ENCODE assay signal across 9 cellular contexts in genomic region chr16:66427036-66427446, GRCh38. TPM values are rescaled to one million over a fixed set of nuclear protein-coding genes. Genes with fewer than 3 reads are reported as not detected.
DNase-seq lines count a peak whose midpoint lies in the region; TF ChIP-seq lines count a peak whose summit lies in the region.
"Had no signal": no experiment of that assay in that cellular context is flagged by ENCODE, and none has a peak within 500 bp of the region (broad histone marks: within the 10 kb centered on the region; RNA-seq: fewer than 3 reads in every experiment).

TSS of gene BEAN1 (plus strand) at chr16:66427295. CDS start at chr16:66437677, 10,382 bp downstream.

- H3K79me1 ChIP-seq in neuronal stem cell (ENCODE audit: low read depth, low read length) = no peaks in the 10 kb centered on the region

- no peak within 1 kb of the TSS for H3K4ac ChIP-seq in neuronal stem cell (ENCODE audit: low read length)

- H3K79me2 ChIP-seq in fibroblast of lung (ENCODE audit: control insufficient read depth, insufficient read depth, low read length) = no peaks in the 10 kb centered on the region

- H3K36me3 ChIP-seq in fibroblast of lung (ENCODE audit: control insufficient read depth, insufficient read depth, low read length) (no peaks in the 10 kb centered on the region), neuronal stem cell (replicated peaks in 1 of 2; ENCODE audit: control insufficient read depth in 2 of 2, insufficient read depth in 2 of 2, low read length in 2 of 2) (no peaks in the 10 kb centered on the region)

- H2BK12ac ChIP-seq in neuronal stem cell (ENCODE audit: low read length) = peak within 1 kb of the TSS; percentile 8

- no peak within 1 kb of the TSS for H4K91ac ChIP-seq in neuronal stem cell (ENCODE audit: low read depth, low read length, poor library complexity)

- H3K27me3 ChIP-seq in fibroblast of lung (ENCODE audit: control insufficient read depth, insufficient read depth, low read length) (peaks cover 45% of the 10 kb centered on the region), neuronal stem cell (ENCODE audit: control insufficient read depth in 3 of 3, insufficient read depth in 3 of 3, low read depth in 1 of 3, low read length in 3 of 3) (peaks cover 15 to 72% (median 50%) of the 10 kb centered on the region in 3 experiments)

- H3K27ac ChIP-seq in fibroblast of lung (ENCODE audit: insufficient read depth, low read length) = no peak within 1 kb of the TSS
- no peak within 1 kb of the TSS for H3K27ac ChIP-seq in neuronal stem cell (replicated peaks; ENCODE audit: low read length)

- peak within 1 kb of the TSS; percentile 40 for H2AK5ac ChIP-seq in neuronal stem cell (ENCODE audit: low read depth, low read length)

- DNase-seq in D341Med (ENCODE audit: low spot score) = peak; percentile 68
- peak; percentile 43 for DNase-seq in RPMI7951 (ENCODE audit: low read depth)
- peak in 1 of 2 donors; percentile 31 for DNase-seq in fibroblast of lung (ENCODE audit: low read depth in 2 of 2)
- DNase-seq in neuronal stem cell (ENCODE audit: low spot score) = no peak
- DNase-seq in HT-29 (ENCODE audit: low spot score) = no peak
- no peak for DNase-seq in KBM-7
- DNase-seq in central memory CD4-positive, alpha-beta T cell = no peak
- no peak for DNase-seq in stimulated activated CD4-positive, alpha-beta T cell treated with anti-CD3 and anti-CD28 coated beads, Interleukin-12 subunit alpha, Interleukin-12 subunit beta, amount 100 ng/mL, for 4 hours

- no peak within 1 kb of the TSS for H4K8ac ChIP-seq in neuronal stem cell (ENCODE audit: low read depth, low read length)

- peak within 1 kb of the TSS; percentile 19 for H2AFZ ChIP-seq in fibroblast of lung (ENCODE audit: low read length)
- H2AFZ ChIP-seq in neuronal stem cell (ENCODE audit: low read length) = peak within 1 kb of the TSS; percentile 85

- peak within 1 kb of the TSS; percentile 59 for H3K14ac ChIP-seq in neuronal stem cell (ENCODE audit: low read length)

- no peaks in the 10 kb centered on the region for H3K4me1 ChIP-seq in fibroblast of lung (ENCODE audit: control insufficient read depth, extremely low read depth, insufficient read depth, low read length)
- peaks cover 11 to 13% of the 10 kb centered on the region in 2 donors for H3K4me1 ChIP-seq in neuronal stem cell (ENCODE audit: control insufficient read depth in 2 of 2, insufficient read depth in 1 of 2, low read depth in 1 of 2, low read length in 2 of 2)

- H2BK120ac ChIP-seq in neuronal stem cell (ENCODE audit: low read depth, low read length) = no peak within 1 kb of the TSS

- WGBS in neuronal stem cell (ENCODE audit: extremely low coverage in 2 of 2, insufficient read length in 2 of 2, insufficient replicate concordance in 1 of 2), 2 donors = no CpG with 5 or more reads among the region's 66 CpGs

- peak within 1 kb of the TSS; percentile 48 for H3K4me2 ChIP-seq in fibroblast of lung (ENCODE audit: extremely low read depth, insufficient read depth, low read length)
- peak within 1 kb of the TSS; percentile 75 for H3K4me2 ChIP-seq in neuronal stem cell (ENCODE audit: insufficient read depth, low read length, poor library complexity, severe bottlenecking)

- in situ Hi-C loops in KBM-7 (cut with MboI; ENCODE audit: low pct_unique_long_range_greater_than_20kb, low sequenced_read_pairs) = no loop called here

- H3K4me3 ChIP-seq in fibroblast of lung (replicated peaks in 1 of 4; ENCODE audit: control extremely low read depth in 1 of 4, insufficient read depth in 1 of 4, low read depth in 3 of 4, low read length in 4 of 4) (peak within 1 kb of the TSS in 1 of 4 experiments; percentile 25), neuronal stem cell (ENCODE audit: low read length in 2 of 2) (peak within 1 kb of the TSS; percentile 46 to 80)

- H3K18ac ChIP-seq in neuronal stem cell (ENCODE audit: low read length) = peak within 1 kb of the TSS; percentile 86

- H3K23ac ChIP-seq in neuronal stem cell (ENCODE audit: low read depth, low read length, poor library complexity) = peak within 1 kb of the TSS; percentile 37

- H2BK15ac ChIP-seq in neuronal stem cell (ENCODE audit: low read length) = peak within 1 kb of the TSS; percentile 59

- no peak within 1 kb of the TSS for H3K9ac ChIP-seq in fibroblast of lung (ENCODE audit: insufficient read depth, low read length)
- peak within 1 kb of the TSS; percentile 90 for H3K9ac ChIP-seq in neuronal stem cell (ENCODE audit: low read depth, low read length, poor library complexity)

- TF ChIP-seq CTCF in fibroblast of lung (conservative IDR thresholded peaks at IDR 0.05 in 1 of 2, IDR thresholded peaks at IDR 0.05 in 1 of 2; ENCODE audit: low read depth in 1 of 2, low read length in 2 of 2) = no peak

- no peak within 1 kb of the TSS for H2BK5ac ChIP-seq in neuronal stem cell (ENCODE audit: low read length)

- H3K9me3 ChIP-seq in fibroblast of lung (ENCODE audit: control insufficient read depth, insufficient read depth, low read depth, low read length) (no peaks in the 10 kb centered on the region), neuronal stem cell (replicated peaks in 1 of 2; ENCODE audit: control insufficient read depth in 2 of 2, insufficient read depth in 1 of 2, low read depth in 1 of 2, low read length in 2 of 2) (peaks cover 2 to 7% of the 10 kb centered on the region in 2 donors)

- H4K20me1 ChIP-seq in fibroblast of lung (ENCODE audit: control insufficient read depth, extremely low read depth, insufficient read depth, low read length) = no peaks in the 10 kb centered on the region

RNA-seq across cellular contexts. Expression of gene BEAN1, which starts in this region (rescaled TPM):
- total RNA-seq in RPMI7951 (2014; rRNA removed; shearing (Covaris generic)) = 0.72 and 1.7 TPM in 2 replicates
- not detected in 2 replicates for total RNA-seq in fibroblast of lung
- polyA plus RNA-seq in fibroblast of lung = 0.02 and 0.07 TPM in 2 replicates
- 0.10 and 0.26 TPM in 2 replicates for polyA plus RNA-seq in fibroblast of lung (2012)
- not detected in 2 replicates for polyA minus RNA-seq in fibroblast of lung (ENCODE audit: low replicate concordance)
- polyA plus RNA-seq in neuronal stem cell (2013, experiment 1 of 2) = 1.4 TPM
- polyA plus RNA-seq in neuronal stem cell (2013, experiment 2 of 2) = 1.6 TPM
- 0.26 TPM in 1 of 2 replicates, not detected in the other for total RNA-seq in HT-29 (2014; rRNA removed; shearing (Covaris generic))
- polyA plus RNA-seq: IgD-negative memory B cell had no signal

Comparison
In these comparisons a context has a peak if more than half of its experiments do, and no peak if none do; other contexts are left out.
1. DNase-seq: peak in D341Med (single experiment) and RPMI7951 (single experiment); none in neuronal stem cell (single experiment), HT-29 (single experiment), KBM-7 (single experiment), central memory CD4-positive, alpha-beta T cell (single experiment) and stimulated activated CD4-positive, alpha-beta T cell treated with anti-CD3 and anti-CD28 coated beads, Interleukin-12 subunit alpha, Interleukin-12 subunit beta, amount 100 ng/mL, for 4 hours (single experiment).